ENCODE assay signal across 19 cellular contexts in the genomic region with DNA sequence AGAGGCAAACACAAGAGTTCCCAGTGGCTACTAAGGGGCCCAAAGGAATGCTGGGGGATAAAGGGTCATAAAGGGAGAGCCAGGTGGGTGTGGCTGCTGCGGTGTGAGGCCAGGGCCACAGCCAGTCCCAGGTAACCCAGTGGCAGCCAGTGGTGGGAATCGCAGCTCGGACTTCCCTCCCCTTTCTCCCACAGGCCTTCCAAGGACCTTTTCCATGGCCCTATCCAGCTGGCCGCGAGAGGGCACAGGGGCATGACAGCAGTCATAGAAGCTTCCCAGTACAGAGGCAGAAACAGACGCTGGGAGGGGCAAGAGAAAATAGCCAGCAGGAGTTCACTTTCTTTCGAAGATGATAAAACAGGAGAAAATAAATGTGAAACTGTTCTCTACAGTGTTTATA.
DNase-seq lines count a peak whose midpoint lies in the region; ATAC-seq, FAIRE-seq and TF ChIP-seq lines count a peak whose summit lies in the region.
"Had no signal": no experiment of that assay in that cellular context is flagged by ENCODE, and none has a peak within 500 bp of the region (broad histone marks: within the 10 kb centered on the region; RNA-seq: fewer than 3 reads in every experiment).

No MANE protein-coding gene starts in this region.

- H3K36me3 ChIP-seq in right atrium auricular region (no peaks in the 10 kb centered on the region), heart right ventricle (no peaks in the 10 kb centered on the region), neuronal stem cell (replicated peaks in 1 of 2; ENCODE audit: control insufficient read depth in 2 of 2, insufficient read depth in 2 of 2, low read length in 2 of 2) (no peaks in the 10 kb centered on the region)

- no peak overlapping the region for H3K4me2 ChIP-seq in neuronal stem cell (ENCODE audit: insufficient read depth, low read length, poor library complexity, severe bottlenecking)
- H3K4me2 ChIP-seq: KMS-11 had no signal

- no peak overlapping the region for H3K23ac ChIP-seq in neuronal stem cell (ENCODE audit: low read depth, low read length, poor library complexity)

- H3K27ac ChIP-seq in right atrium auricular region (peak overlapping the region in 1 of 2 donors; percentile 38), heart right ventricle (peak overlapping the region in 7 of 10 donors; percentile 15 to 54 (median 39)), neuronal stem cell (replicated peaks; ENCODE audit: low read length) (peak overlapping the region; percentile 1)
- H3K27ac ChIP-seq: KMS-11, parathyroid adenoma had no signal

- FAIRE-seq in D721Med (lab: Jason Lieb, UNC) = no peak
- FAIRE-seq: A204.1, H1 had no signal

- peak; percentile 70 for ATAC-seq in Right ventricle myocardium superior (ENCODE audit: poor library complexity)
- peak; percentile 63 to 86 (median 79) for ATAC-seq in heart right ventricle
- ATAC-seq in HG02870 (IDR thresholded peaks at IDR 0.05; ENCODE audit: unreplicated experiment) = no peak
- ATAC-seq in HG03571 (IDR thresholded peaks at IDR 0.05; ENCODE audit: unreplicated experiment) = no peak
- ATAC-seq: esophagus mucosa had no signal

- DNase-seq in Right ventricle myocardium superior (peak; percentile 60), right atrium auricular region (ENCODE audit: low spot score) (no peak), heart right ventricle (peak; percentile 48 to 51), neuronal stem cell (ENCODE audit: low spot score) (no peak), D721Med (ENCODE audit: insufficient read length, low spot score) (no peak), 8988T (no peak)
- DNase-seq: activated CD4-positive, alpha-beta memory T cell treated with anti-CD3 and anti-CD28 coated beads for 36 hours; activated naive CD8-positive, alpha-beta T cell treated with anti-CD3 and anti-CD28 coated beads for 36 hours; activated T-cell treated with anti-CD3 and anti-CD28 coated beads, Interleukin-2, amount 50 U/mL, for 48 hours; NCI-H1105 treated with DMSO at 0.1 percent for 48 hours; NCI-H774; trophoblast cell had no signal

- no peak overlapping the region for H2BK120ac ChIP-seq in neuronal stem cell (ENCODE audit: low read depth, low read length)

- H2AK5ac ChIP-seq in neuronal stem cell (ENCODE audit: low read depth, low read length) = no peak overlapping the region

- no peak overlapping the region for H2BK15ac ChIP-seq in neuronal stem cell (ENCODE audit: low read length)

- H3K14ac ChIP-seq in neuronal stem cell (ENCODE audit: low read length) = peak overlapping the region; percentile 72

- H3K9me3 ChIP-seq in right atrium auricular region (no peaks in the 10 kb centered on the region), heart right ventricle (no peaks in the 10 kb centered on the region), neuronal stem cell (replicated peaks in 1 of 2; ENCODE audit: control insufficient read depth in 2 of 2, insufficient read depth in 1 of 2, low read depth in 1 of 2, low read length in 2 of 2) (no peaks in the 10 kb centered on the region)

- intact Hi-C loops in Right ventricle myocardium superior (cut with DNase I) (loop anchor here (10.0 kb wide), 1 partner anchor 257 kb away; a partner anchor contains a TSS), heart right ventricle (cut with DNase I) (loop anchor here in 6 of 10 donors (5.0 to 10.0 kb wide), 2 partner anchors 254 to 257 kb away; a partner anchor contains a TSS)

- H4K91ac ChIP-seq in neuronal stem cell (ENCODE audit: low read depth, low read length, poor library complexity) = no peak overlapping the region

- H4K8ac ChIP-seq in neuronal stem cell (ENCODE audit: low read depth, low read length) = no peak overlapping the region

- H3K27me3 ChIP-seq in right atrium auricular region = no peaks in the 10 kb centered on the region
- no peaks in the 10 kb centered on the region for H3K27me3 ChIP-seq in heart right ventricle
- no peaks in the 10 kb centered on the region for H3K27me3 ChIP-seq in neuronal stem cell (ENCODE audit: control insufficient read depth in 3 of 3, insufficient read depth in 3 of 3, low read depth in 1 of 3, low read length in 3 of 3)

- H3K18ac ChIP-seq in neuronal stem cell (ENCODE audit: low read length) = no peak overlapping the region

- WGBS in heart right ventricle, 2 donors = 53 to 55% methylated on average over 7 of the region's 7 CpGs
- WGBS in neuronal stem cell (ENCODE audit: extremely low coverage in 2 of 2, insufficient read length in 2 of 2, insufficient replicate concordance in 1 of 2), 2 donors = no CpG with 5 or more reads among the region's 7 CpGs

- peak overlapping the region; percentile 54 for H3K9ac ChIP-seq in neuronal stem cell (ENCODE audit: low read depth, low read length, poor library complexity)
- H3K9ac ChIP-seq: KMS-11, parathyroid adenoma had no signal

- H3K79me1 ChIP-seq in neuronal stem cell (ENCODE audit: low read depth, low read length) = no peaks in the 10 kb centered on the region

- H3K4me3 ChIP-seq in right atrium auricular region = no peak overlapping the region
- no peak overlapping the region for H3K4me3 ChIP-seq in heart right ventricle
- no peak overlapping the region for H3K4me3 ChIP-seq in neuronal stem cell (ENCODE audit: low read length in 2 of 2)

- TF ChIP-seq CTCF in right atrium auricular region (IDR thresholded peaks at IDR 0.05) (peak in 1 of 2 donors; percentile 38), heart right ventricle (IDR thresholded peaks at IDR 0.05) (peak in 8 of 9 donors; percentile 11 to 60 (median 32)), D721Med (IDR thresholded peaks at IDR 0.05; ENCODE audit: insufficient read depth, missing control alignments) (no peak)

- no peak overlapping the region for H3K4ac ChIP-seq in neuronal stem cell (ENCODE audit: low read length)

- H2BK5ac ChIP-seq in neuronal stem cell (ENCODE audit: low read length) = no peak overlapping the region

- no peak overlapping the region for H2AFZ ChIP-seq in neuronal stem cell (ENCODE audit: low read length)
- H2AFZ ChIP-seq: parathyroid adenoma had no signal

- no peak overlapping the region for H2BK12ac ChIP-seq in neuronal stem cell (ENCODE audit: low read length)

- H3K4me1 ChIP-seq in right atrium auricular region = peaks cover 0 to 31% of the 10 kb centered on the region in 2 donors
- peaks cover 0 to 33% (median 18%) of the 10 kb centered on the region in 9 donors for H3K4me1 ChIP-seq in heart right ventricle
- H3K4me1 ChIP-seq in neuronal stem cell (ENCODE audit: control insufficient read depth in 2 of 2, insufficient read depth in 1 of 2, low read depth in 1 of 2, low read length in 2 of 2) = peaks cover 3 to 5% of the 10 kb centered on the region in 2 donors
- H3K4me1 ChIP-seq: parathyroid adenoma had no signal

Comparison
In these comparisons a context has a peak if more than half of its experiments do, and no peak if none do; other contexts are left out.
1. DNase-seq: peak in Right ventricle myocardium superior (single experiment) and heart right ventricle (2 of 2); none in right atrium auricular region (single experiment), neuronal stem cell (single experiment), D721Med (single experiment) and 8988T (single experiment).
2. ATAC-seq: peak in Right ventricle myocardium superior (single experiment) and heart right ventricle (8 of 8); none in HG02870 (single experiment) and HG03571 (single experiment).